Comparison of ENCODE assay signal across 8 cellular contexts in the genomic region with DNA sequence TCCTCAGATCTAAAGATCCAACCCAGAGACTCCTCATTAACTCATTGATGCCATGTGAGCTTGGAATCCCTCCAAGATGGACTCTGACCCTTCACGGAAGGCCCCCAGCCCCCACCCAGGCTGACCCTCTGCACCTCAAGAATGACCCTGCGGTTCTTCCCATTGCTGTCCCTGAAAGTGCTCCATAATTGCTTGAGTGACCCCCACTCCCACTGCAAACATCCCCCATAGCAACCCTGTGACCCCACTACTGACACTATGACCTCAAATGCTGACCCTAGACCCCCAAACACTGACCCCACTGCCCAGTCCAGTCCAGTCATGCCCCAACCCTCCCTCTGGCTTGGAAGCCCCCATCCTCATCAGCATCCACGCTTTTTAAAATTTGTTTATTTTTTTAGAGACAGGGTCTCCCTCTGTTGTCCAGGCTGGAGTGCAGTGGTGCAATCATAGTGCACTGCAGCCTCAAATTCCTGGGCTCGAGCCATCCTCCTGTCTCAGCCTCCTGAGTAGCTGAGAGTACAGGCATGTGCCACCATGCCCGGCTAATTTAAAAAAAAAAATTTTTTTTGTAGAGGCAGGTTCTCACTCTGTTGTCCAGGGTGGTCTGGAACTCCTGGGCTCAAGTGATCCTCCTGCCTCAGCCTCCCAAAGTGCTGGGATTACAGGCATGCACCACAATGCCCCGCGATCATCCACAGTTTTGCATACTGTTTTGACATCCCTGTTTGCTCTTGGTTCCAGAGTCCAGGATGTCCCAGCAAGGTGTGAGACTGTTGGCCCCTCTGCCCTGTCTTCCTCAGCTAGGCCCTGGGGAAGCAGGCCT. TPM values are rescaled to one million over a fixed set of nuclear protein-coding genes. Genes with fewer than 3 reads are reported as not detected.
DNase-seq lines count a peak whose midpoint lies in the region; ATAC-seq, FAIRE-seq and TF ChIP-seq lines count a peak whose summit lies in the region.

No MANE protein-coding gene starts in this region.

- H3K9me3 Mint-ChIP-seq in central memory CD8-positive, alpha-beta T cell, result no peaks in the 10 kb centered on the region
- peaks cover 0 to 4% (median 0%) of the 10 kb centered on the region in 11 donors for H3K9me3 Mint-ChIP-seq in naive thymus-derived CD4-positive, alpha-beta T cell
- peaks cover 4% of the 10 kb centered on the region for H3K9me3 Mint-ChIP-seq in activated CD8-positive, alpha-beta memory T cell treated with anti-CD3 and anti-CD28 coated beads, Interleukin-2, amount 10 ng/mL, durations not matched to agents 7 days and 5 days (ENCODE audit: low read depth)

- H3K4me1 ChIP-seq in A549 (no peaks in the 10 kb centered on the region), HUES48 (ENCODE audit: control insufficient read depth, insufficient read depth, low read length) (peaks cover 9% of the 10 kb centered on the region)
- peaks cover 60 to 62% of the 10 kb centered on the region in 2 donors for H3K4me1 ChIP-seq in naive thymus-derived CD4-positive, alpha-beta T cell (ENCODE audit: control insufficient read depth in 2 of 2, insufficient read depth in 2 of 2, low read length in 2 of 2)

- H3K4me3 Mint-ChIP-seq in central memory CD8-positive, alpha-beta T cell, result peak overlapping the region; percentile 81
- H3K4me3 Mint-ChIP-seq in naive thymus-derived CD4-positive, alpha-beta T cell, result peak overlapping the region; percentile 71 to 93 (median 80)
- H3K4me3 Mint-ChIP-seq in activated CD8-positive, alpha-beta memory T cell treated with anti-CD3 and anti-CD28 coated beads, Interleukin-2, amount 10 ng/mL, durations not matched to agents 7 days and 5 days, result no peak overlapping the region

- peak overlapping the region; percentile 22 for H3K27ac Mint-ChIP-seq in central memory CD8-positive, alpha-beta T cell (ENCODE audit: low read depth)
- H3K27ac Mint-ChIP-seq in naive thymus-derived CD4-positive, alpha-beta T cell, result peak overlapping the region; percentile 23 to 90 (median 76)
- H3K27ac Mint-ChIP-seq in activated CD8-positive, alpha-beta memory T cell treated with anti-CD3 and anti-CD28 coated beads, Interleukin-2, amount 10 ng/mL, durations not matched to agents 7 days and 5 days, result no peak overlapping the region

- no peak for TF ChIP-seq EP300 in A549 (IDR thresholded peaks at IDR 0.05)

- FAIRE-seq in A549 (lab: Jason Lieb, UNC), result no peak

- no peaks in the 10 kb centered on the region; the same call in 1 of the 2 replicates for H3K36me3 ChIP-seq in HUES48 (ENCODE audit: control insufficient read depth, insufficient read depth, low read length)
- no peaks in the 10 kb centered on the region for H3K36me3 ChIP-seq in naive thymus-derived CD4-positive, alpha-beta T cell (ENCODE audit: control insufficient read depth in 2 of 3, insufficient read depth in 3 of 3, low read length in 3 of 3)

- H3K4me1 Mint-ChIP-seq in central memory CD8-positive, alpha-beta T cell, result peaks cover 44% of the 10 kb centered on the region
- H3K4me1 Mint-ChIP-seq in naive thymus-derived CD4-positive, alpha-beta T cell, result peaks cover 4 to 57% (median 45%) of the 10 kb centered on the region in 7 donors
- H3K4me1 Mint-ChIP-seq in activated CD8-positive, alpha-beta memory T cell treated with anti-CD3 and anti-CD28 coated beads, Interleukin-2, amount 10 ng/mL, durations not matched to agents 7 days and 5 days, result peaks cover 43% of the 10 kb centered on the region

- no peak for TF ChIP-seq POLR2A in A549 (IDR thresholded peaks at IDR 0.05; ENCODE audit: low read length)

- ATAC-seq in A549 (peak in 1 of 2 experiments; percentile 13; a peak in 3 of 6 replicates), GM19452 (IDR thresholded peaks at IDR 0.05; ENCODE audit: unreplicated experiment) (no peak)
- ATAC-seq in central memory CD8-positive, alpha-beta T cell (replicated peaks; ENCODE audit: extremely low read depth, poor library complexity, severe bottlenecking), result no peak
- no peak for ATAC-seq in naive thymus-derived CD4-positive, alpha-beta T cell
- ATAC-seq in activated CD8-positive, alpha-beta memory T cell treated with anti-CD3 and anti-CD28 coated beads, Interleukin-2, amount 10 ng/mL, durations not matched to agents 7 days and 5 days, result no peak

- intact Hi-C loops in naive thymus-derived CD4-positive, alpha-beta T cell (cut with micrococcal nuclease), result no loop called here

- H3K9ac ChIP-seq in HUES48 (ENCODE audit: low read depth, low read length), result no peak overlapping the region

- no peak overlapping the region for H3K4me3 ChIP-seq in A549
- H3K4me3 ChIP-seq in HUES48 (ENCODE audit: low read depth, low read length), result peak overlapping the region; percentile 34; the same call in 1 of the 2 replicates
- peak overlapping the region; percentile 63 for H3K4me3 ChIP-seq in naive thymus-derived CD4-positive, alpha-beta T cell (ENCODE audit: low read length)

- peaks cover 58% of the 10 kb centered on the region for H3K27me3 ChIP-seq in HUES48 (ENCODE audit: control insufficient read depth, insufficient read depth, low read length)
- peaks cover 0 to 4% of the 10 kb centered on the region in 2 donors for H3K27me3 ChIP-seq in naive thymus-derived CD4-positive, alpha-beta T cell (ENCODE audit: control insufficient read depth in 2 of 2, insufficient read depth in 2 of 2, low read length in 2 of 2)

- TF ChIP-seq RAD21 in A549 (conservative IDR thresholded peaks at IDR 0.05 in 1 of 2, IDR thresholded peaks at IDR 0.05 in 1 of 2), result no peak

- TF ChIP-seq CTCF in A549 (IDR thresholded peaks at IDR 0.05), result no peak; the same call in 2 of the 3 replicates

- peaks cover 16% of the 10 kb centered on the region for H3K36me3 Mint-ChIP-seq in central memory CD8-positive, alpha-beta T cell (ENCODE audit: insufficient read depth)
- H3K36me3 Mint-ChIP-seq in naive thymus-derived CD4-positive, alpha-beta T cell, result peaks cover 0 to 7% (median 0%) of the 10 kb centered on the region in 5 donors
- H3K36me3 Mint-ChIP-seq in activated CD8-positive, alpha-beta memory T cell treated with anti-CD3 and anti-CD28 coated beads, Interleukin-2, amount 10 ng/mL, durations not matched to agents 7 days and 5 days, result peaks cover 5% of the 10 kb centered on the region

- POLR2A ChIA-PET in A549 (lab: Yijun Ruan, JAX), result interaction anchor here (1.0 kb wide), 1 partner anchor 51 kb away, joined by 6 read pairs; no protein-coding TSS in a partner anchor
- POLR2A ChIA-PET in naive thymus-derived CD4-positive, alpha-beta T cell (lab: Charles Lee), result interaction anchor here (0.5 to 3.5 kb wide), 5 partner anchors 12 to 65 kb away, joined by 3 to 19 read pairs (median 9); a partner anchor contains a TSS

- H3K4me2 ChIP-seq in A549, result peak overlapping the region; percentile 58

- H3K27ac ChIP-seq in A549 (peak overlapping the region in 1 of 2 experiments; percentile 73; a peak in 2 of 6 replicates), HUES48 (ENCODE audit: low read depth, low read length) (no peak overlapping the region)
- peak overlapping the region; percentile 67 for H3K27ac ChIP-seq in naive thymus-derived CD4-positive, alpha-beta T cell (ENCODE audit: low read depth, low read length)

- peaks cover 13% of the 10 kb centered on the region for H3K27me3 Mint-ChIP-seq in central memory CD8-positive, alpha-beta T cell
- H3K27me3 Mint-ChIP-seq in naive thymus-derived CD4-positive, alpha-beta T cell, result peaks cover 0 to 18% (median 11%) of the 10 kb centered on the region in 5 donors
- peaks cover 24% of the 10 kb centered on the region for H3K27me3 Mint-ChIP-seq in activated CD8-positive, alpha-beta memory T cell treated with anti-CD3 and anti-CD28 coated beads, Interleukin-2, amount 10 ng/mL, durations not matched to agents 7 days and 5 days

- DNase-seq in A549 (ENCODE audit: low read depth in 1 of 2, low spot score in 1 of 2) (no peak), NCI-H524 treated with DMSO at 0.1 percent for 48 hours (lab: John Stamatoyannopoulos, UW) (no peak)
- no peak for DNase-seq in central memory CD8-positive, alpha-beta T cell (ENCODE audit: low spot score in 2 of 2)
- DNase-seq in naive thymus-derived CD4-positive, alpha-beta T cell, result no peak
- no peak for DNase-seq in activated CD8-positive, alpha-beta memory T cell treated with anti-CD3 and anti-CD28 coated beads, Interleukin-2, amount 10 ng/mL, durations not matched to agents 7 days and 5 days
- no peak for DNase-seq in stimulated activated CD4-positive, alpha-beta T cell treated with anti-CD3 and anti-CD28 coated beads, Interleukin-4, amount 100 ng/mL, for 4 hours

- WGBS in A549 (ENCODE audit: missing lambda C conversion rate), result 85% methylated on average over 6 of the region's 7 CpGs

- no peaks in the 10 kb centered on the region for H3K9me3 ChIP-seq in A549
- H3K9me3 ChIP-seq in HUES48 (ENCODE audit: control insufficient read depth, insufficient read depth, low read length), result no peaks in the 10 kb centered on the region
- no peaks in the 10 kb centered on the region for H3K9me3 ChIP-seq in naive thymus-derived CD4-positive, alpha-beta T cell (ENCODE audit: control insufficient read depth in 2 of 3, low read length in 3 of 3)

- CTCF ChIA-PET in A549 (lab: Yijun Ruan, JAX), result interaction anchor here (0.9 to 3.3 kb wide), 3 partner anchors 43 to 124 kb away, joined by 3 to 15 read pairs (median 3); no protein-coding TSS in a partner anchor
- CTCF ChIA-PET in naive thymus-derived CD4-positive, alpha-beta T cell (lab: Charles Lee), result interaction anchor here (1.8 kb wide), 1 partner anchor 136 kb away, joined by 4 read pairs; no protein-coding TSS in a partner anchor
- CTCF ChIA-PET in activated CD8-positive, alpha-beta memory T cell treated with anti-CD3 and anti-CD28 coated beads, Interleukin-2, amount 10 ng/mL, durations not matched to agents 7 days and 5 days (lab: Charles Lee), result interaction anchor here (0.8 to 1.0 kb wide), 3 partner anchors 31 to 124 kb away, joined by 3 read pairs; no protein-coding TSS in a partner anchor

RNA-seq across cellular contexts. Expression of a gene that starts 0.9 kb away (rescaled TPM):
- polyA plus RNA-seq in A549 (2011; rRNA removed) (0.08 and 0.26 TPM in 2 replicates), A549 (2017; fragmentation: RNase III; extraction: RNeasy Plus Mini Kit Qiagen cat#74134 plus additional on column Dnase treatment) (0.30 to 0.82 TPM (median 0.39 TPM) in 3 replicates)
- 0.50 and 0.82 TPM in 2 replicates for polyA plus RNA-seq in A549 (2012; cell fraction: cytosol; rRNA removed)
- polyA plus RNA-seq in A549 (2012; cell fraction: nucleus; rRNA removed), result 0.66 and 1.2 TPM in 2 replicates
- polyA minus RNA-seq in A549 (2011; rRNA and poly(A)+ RNA removed), result 0.15 and 0.21 TPM in 2 replicates
- 10 to 100 TPM in 1 of 5 experiments, 1 to 10 TPM in 4; 4.6 to 22.6 (median 7.8) TPM for total RNA-seq in naive thymus-derived CD4-positive, alpha-beta T cell
- 1 to 10 TPM; 2.4 to 2.9 TPM for polyA plus RNA-seq in naive thymus-derived CD4-positive, alpha-beta T cell
- total RNA-seq in activated CD8-positive, alpha-beta memory T cell treated with anti-CD3 and anti-CD28 coated beads, Interleukin-2, amount 10 ng/mL, durations not matched to agents 7 days and 5 days, result under 1 TPM; 0.49 to 0.64 TPM

RNA-seq across cellular contexts. Expression of a gene that starts 14.7 kb away (rescaled TPM):
- polyA plus RNA-seq in A549 (2011; rRNA removed), result 16.3 and 18.2 TPM in 2 replicates
- 57.5 and 67.4 TPM in 2 replicates for polyA plus RNA-seq in A549 (2012; cell fraction: cytosol; rRNA removed)
- polyA plus RNA-seq in A549 (2012; cell fraction: nucleus; rRNA removed), result 388 and 458 TPM in 2 replicates
- 29.8 to 40.2 TPM (median 35.2 TPM) in 3 replicates for polyA plus RNA-seq in A549 (2017; fragmentation: RNase III; extraction: RNeasy Plus Mini Kit Qiagen cat#74134 plus additional on column Dnase treatment)
- polyA minus RNA-seq in A549 (2011; rRNA and poly(A)+ RNA removed), result 16.9 and 24.9 TPM in 2 replicates
- total RNA-seq in naive thymus-derived CD4-positive, alpha-beta T cell, result 10 to 100 TPM; 64.2 to 96.4 (median 87.8) TPM
- 10 to 100 TPM; 22.6 to 36.3 TPM for polyA plus RNA-seq in naive thymus-derived CD4-positive, alpha-beta T cell
- total RNA-seq in activated CD8-positive, alpha-beta memory T cell treated with anti-CD3 and anti-CD28 coated beads, Interleukin-2, amount 10 ng/mL, durations not matched to agents 7 days and 5 days, result 10 to 100 TPM; 43.2 to 50.2 TPM

RNA-seq across cellular contexts. Expression of a gene that starts 16.3 kb away (rescaled TPM):
- polyA plus RNA-seq in A549 (2011; rRNA removed) (26.1 and 30.0 TPM in 2 replicates), A549 (2017; fragmentation: RNase III; extraction: RNeasy Plus Mini Kit Qiagen cat#74134 plus additional on column Dnase treatment) (32.4 to 39.8 TPM (median 37.9 TPM) in 3 replicates)
- 117 and 155 TPM in 2 replicates for polyA plus RNA-seq in A549 (2012; cell fraction: cytosol; rRNA removed)
- 158 and 206 TPM in 2 replicates for polyA plus RNA-seq in A549 (2012; cell fraction: nucleus; rRNA removed)
- 20.0 and 30.9 TPM in 2 replicates for polyA minus RNA-seq in A549 (2011; rRNA and poly(A)+ RNA removed)
- 10 to 100 TPM; 18.0 to 72.7 (median 22.4) TPM for total RNA-seq in naive thymus-derived CD4-positive, alpha-beta T cell
- 1 to 10 TPM; 1.7 to 2.0 TPM for polyA plus RNA-seq in naive thymus-derived CD4-positive, alpha-beta T cell
- total RNA-seq in activated CD8-positive, alpha-beta memory T cell treated with anti-CD3 and anti-CD28 coated beads, Interleukin-2, amount 10 ng/mL, durations not matched to agents 7 days and 5 days, result 10 to 100 TPM; 82.2 to 96.0 TPM

RNA-seq across cellular contexts. Expression of a gene that starts 48.4 kb away (rescaled TPM):
- polyA plus RNA-seq in A549 (2011; rRNA removed) (39.1 and 41.5 TPM in 2 replicates), A549 (2017; fragmentation: RNase III; extraction: RNeasy Plus Mini Kit Qiagen cat#74134 plus additional on column Dnase treatment) (56.1 to 63.6 TPM (median 61.2 TPM) in 3 replicates)
- 83.3 and 89.9 TPM in 2 replicates for polyA plus RNA-seq in A549 (2012; cell fraction: cytosol; rRNA removed)
- polyA plus RNA-seq in A549 (2012; cell fraction: nucleus; rRNA removed), result 115 and 121 TPM in 2 replicates
- 26.2 and 39.5 TPM in 2 replicates for polyA minus RNA-seq in A549 (2011; rRNA and poly(A)+ RNA removed)
- total RNA-seq in naive thymus-derived CD4-positive, alpha-beta T cell, result 10 to 100 TPM; 42.6 to 76.2 (median 68.5) TPM
- 10 to 100 TPM; 45.9 to 63.7 TPM for polyA plus RNA-seq in naive thymus-derived CD4-positive, alpha-beta T cell
- 10 to 100 TPM; 58.6 to 70.1 TPM for total RNA-seq in activated CD8-positive, alpha-beta memory T cell treated with anti-CD3 and anti-CD28 coated beads, Interleukin-2, amount 10 ng/mL, durations not matched to agents 7 days and 5 days

RNA-seq across cellular contexts. Expression of a gene that starts 48.4 kb away (rescaled TPM):
- 52.5 and 75.7 TPM in 2 replicates for polyA plus RNA-seq in A549 (2011; rRNA removed)
- polyA plus RNA-seq in A549 (2012; cell fraction: cytosol; rRNA removed), result 137 and 174 TPM in 2 replicates
- 300 and 360 TPM in 2 replicates for polyA plus RNA-seq in A549 (2012; cell fraction: nucleus; rRNA removed)
- 35.9 to 39.9 TPM (median 36.7 TPM) in 3 replicates for polyA plus RNA-seq in A549 (2017; fragmentation: RNase III; extraction: RNeasy Plus Mini Kit Qiagen cat#74134 plus additional on column Dnase treatment)
- polyA minus RNA-seq in A549 (2011; rRNA and poly(A)+ RNA removed), result 16.9 and 26.4 TPM in 2 replicates
- 100 to 1,000 TPM; 135 to 558 (median 246) TPM for total RNA-seq in naive thymus-derived CD4-positive, alpha-beta T cell
- polyA plus RNA-seq in naive thymus-derived CD4-positive, alpha-beta T cell, result 100 to 1,000 TPM; 121 to 139 TPM
- 100 to 1,000 TPM; 148 to 209 TPM for total RNA-seq in activated CD8-positive, alpha-beta memory T cell treated with anti-CD3 and anti-CD28 coated beads, Interleukin-2, amount 10 ng/mL, durations not matched to agents 7 days and 5 days
